In the genomic region with DNA sequence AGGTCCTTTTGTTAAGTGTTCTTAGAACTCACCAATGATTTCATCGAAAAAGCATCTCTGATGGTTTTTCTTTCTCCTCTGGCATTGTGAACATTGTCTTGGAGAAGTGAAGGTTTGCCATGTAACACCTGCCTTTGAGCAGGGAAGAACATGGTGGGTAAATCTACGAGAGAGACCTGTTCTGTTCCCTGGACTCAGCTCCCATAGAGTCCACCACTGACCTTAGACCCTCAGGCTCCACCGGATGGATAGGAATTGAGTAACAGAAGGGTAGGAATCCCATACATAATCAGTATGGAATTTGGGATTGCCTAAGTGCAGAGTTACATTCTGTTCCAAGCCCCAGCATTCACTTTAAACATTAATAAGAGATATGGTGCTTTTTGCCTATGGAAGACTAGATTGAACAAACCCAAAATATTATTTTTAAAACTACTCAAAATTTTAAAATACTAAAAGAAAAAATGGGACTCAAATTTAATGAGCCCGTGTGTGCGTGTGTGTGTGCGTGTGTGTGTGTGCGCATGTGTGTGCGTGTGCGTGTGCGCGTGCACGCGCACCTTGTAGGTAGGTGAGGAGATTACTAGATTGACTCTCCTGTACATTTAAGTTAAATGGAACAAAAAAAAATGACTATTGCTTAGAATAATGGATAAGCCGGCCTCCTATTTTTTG, we compare ENCODE assay signal across 1 cellular context.
TF ChIP-seq lines count a peak whose summit lies in the region.

No MANE protein-coding gene starts in this region.

TF ChIP-seq in SK-N-SH, 30 proteins besides CTCF, POLR2A, EP300 and RAD21 (continued from another document):
- TF ChIP-seq, protein P1, sequence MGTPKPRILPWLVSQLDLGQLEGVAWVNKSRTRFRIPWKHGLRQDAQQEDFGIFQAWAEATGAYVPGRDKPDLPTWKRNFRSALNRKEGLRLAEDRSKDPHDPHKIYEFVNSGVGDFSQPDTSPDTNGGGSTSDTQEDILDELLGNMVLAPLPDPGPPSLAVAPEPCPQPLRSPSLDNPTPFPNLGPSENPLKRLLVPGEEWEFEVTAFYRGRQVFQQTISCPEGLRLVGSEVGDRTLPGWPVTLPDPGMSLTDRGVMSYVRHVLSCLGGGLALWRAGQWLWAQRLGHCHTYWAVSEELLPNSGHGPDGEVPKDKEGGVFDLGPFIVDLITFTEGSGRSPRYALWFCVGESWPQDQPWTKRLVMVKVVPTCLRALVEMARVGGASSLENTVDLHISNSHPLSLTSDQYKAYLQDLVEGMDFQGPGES (IDR thresholded peaks at IDR 0.05; ENCODE audit: low read depth, low read length) = no peak
- no peak for TF ChIP-seq TEAD4 (IDR thresholded peaks at IDR 0.05; ENCODE audit: borderline replicate concordance, insufficient read depth)
- TF ChIP-seq, protein P2, sequence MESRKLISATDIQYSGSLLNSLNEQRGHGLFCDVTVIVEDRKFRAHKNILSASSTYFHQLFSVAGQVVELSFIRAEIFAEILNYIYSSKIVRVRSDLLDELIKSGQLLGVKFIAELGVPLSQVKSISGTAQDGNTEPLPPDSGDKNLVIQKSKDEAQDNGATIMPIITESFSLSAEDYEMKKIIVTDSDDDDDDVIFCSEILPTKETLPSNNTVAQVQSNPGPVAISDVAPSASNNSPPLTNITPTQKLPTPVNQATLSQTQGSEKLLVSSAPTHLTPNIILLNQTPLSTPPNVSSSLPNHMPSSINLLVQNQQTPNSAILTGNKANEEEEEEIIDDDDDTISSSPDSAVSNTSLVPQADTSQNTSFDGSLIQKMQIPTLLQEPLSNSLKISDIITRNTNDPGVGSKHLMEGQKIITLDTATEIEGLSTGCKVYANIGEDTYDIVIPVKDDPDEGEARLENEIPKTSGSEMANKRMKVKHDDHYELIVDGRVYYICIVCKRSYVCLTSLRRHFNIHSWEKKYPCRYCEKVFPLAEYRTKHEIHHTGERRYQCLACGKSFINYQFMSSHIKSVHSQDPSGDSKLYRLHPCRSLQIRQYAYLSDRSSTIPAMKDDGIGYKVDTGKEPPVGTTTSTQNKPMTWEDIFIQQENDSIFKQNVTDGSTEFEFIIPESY (IDR thresholded peaks at IDR 0.05; ENCODE audit: borderline replicate concordance, low read depth) = no peak
